ENCODE assay signal across 8 cellular contexts in genomic region chr12:48817957-48818830, GRCh38. TPM values are rescaled to one million over a fixed set of nuclear protein-coding genes. Genes with fewer than 3 reads are reported as not detected.
DNase-seq lines count a peak whose midpoint lies in the region; ATAC-seq and TF ChIP-seq lines count a peak whose summit lies in the region.

Gene CACNB3, plus strand, starts transcription at chr12:48818496. Its CDS starts 434 bp downstream, at chr12:48818930.

- in situ Hi-C loops in GM18951 (cut with MboI; ENCODE audit: low sequenced_read_pairs, unreplicated experiment): no loop called here

- peak; percentile 41 for DNase-seq in A172 (ENCODE audit: low spot score)
- peak; percentile 78 for DNase-seq in NCI-H187 treated with DMSO at 0.1 percent for 48 hours (lab: John Stamatoyannopoulos, UW)
- peak; percentile 33 for DNase-seq in activated CD4-positive, CD25-positive, alpha-beta regulatory T cell treated with anti-CD3 and anti-CD28 coated beads, Interleukin-2, amount 50 U/mL, for 16 hours (ENCODE audit: low read depth, low spot score)
- peak; percentile 43 to 47 for DNase-seq in cardiac fibroblast (ENCODE audit: low read depth in 2 of 2)
- peak; percentile 30 for DNase-seq in kidney glomerular epithelial cell (lab: John Stamatoyannopoulos, UW)
- DNase-seq in stimulated activated CD4-positive, alpha-beta T cell treated with anti-CD3 and anti-CD28 coated beads, Interleukin-1b, Interleukin-23, amount 100 ng/mL, for 1 hour (ENCODE audit: low read depth in 2 of 2): peak; percentile 37 to 73

- TF ChIP-seq CTCF in cardiac fibroblast (IDR thresholded peaks at IDR 0.05; ENCODE audit: low read depth, low read length): no peak

- peak; percentile 32 for TF ChIP-seq POLR2A in GM18951 (IDR thresholded peaks at IDR 0.05; ENCODE audit: extremely low read depth, insufficient read depth, insufficient read length)

- ATAC-seq in GM21528 (IDR thresholded peaks at IDR 0.05; ENCODE audit: low FRiP score, unreplicated experiment): no peak

- H3K4me3 ChIP-seq in cardiac fibroblast (replicated peaks in 1 of 2; ENCODE audit: low read depth in 2 of 2, low read length in 2 of 2): peak within 1 kb of the TSS; percentile 69 to 75

RNA-seq across cellular contexts. Expression of gene CACNB3, which starts in this region (rescaled TPM):
- 11.7 and 20.4 TPM in 2 replicates for total RNA-seq in A172 (2014; rRNA removed; shearing (Covaris generic))
